Comparison of ENCODE assay signal across 18 cellular contexts in the genomic region with DNA sequence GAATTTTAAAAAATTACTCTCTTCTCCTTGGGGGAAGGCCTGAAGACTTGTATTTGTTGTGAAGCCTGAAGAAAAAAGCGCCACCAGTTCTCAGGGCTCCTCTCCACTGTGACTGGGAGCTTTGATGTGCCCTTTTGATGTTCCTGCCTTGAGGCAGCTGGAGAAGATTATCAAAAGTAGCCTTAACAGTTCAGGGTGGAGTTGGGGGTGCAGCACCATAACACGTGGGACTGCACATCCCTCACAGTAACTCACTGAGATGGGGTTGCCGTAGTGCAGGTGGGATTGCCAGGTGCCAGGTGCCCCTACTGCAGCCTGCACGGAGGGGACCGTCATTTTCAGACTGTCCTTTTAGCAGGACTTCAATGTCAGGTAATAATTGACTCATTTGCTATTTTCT.
DNase-seq lines count a peak whose midpoint lies in the region; TF ChIP-seq lines count a peak whose summit lies in the region.
"Had no signal": no experiment of that assay in that cellular context is flagged by ENCODE, and none has a peak within 500 bp of the region (broad histone marks: within the 10 kb centered on the region; RNA-seq: fewer than 3 reads in every experiment).

No MANE protein-coding gene starts in this region.

- no peak overlapping the region for H3K4me3 ChIP-seq in Jurkat, Clone E6-1 (ENCODE audit: low read length)
- no peak overlapping the region for H3K4me3 ChIP-seq in vagina
- H3K4me3 ChIP-seq: GM23248 had no signal

- H3K27me3 Mint-ChIP-seq in osteocyte (ENCODE audit: unreplicated experiment) = no peaks in the 10 kb centered on the region
- H3K27me3 Mint-ChIP-seq: CD4-positive, alpha-beta memory T cell had no signal

- no peak for TF ChIP-seq POLR2A in vagina (IDR thresholded peaks at IDR 0.05)

- H3K4me3 Mint-ChIP-seq in osteocyte (ENCODE audit: unreplicated experiment) = no peak overlapping the region
- H3K4me3 Mint-ChIP-seq: B cell; CD4-positive, alpha-beta memory T cell; IgD-negative memory B cell had no signal

- no peaks in the 10 kb centered on the region for H3K27me3 ChIP-seq in vagina

- no peak overlapping the region for H3K27ac ChIP-seq in vagina
- H3K27ac ChIP-seq: 22Rv1, GM23248 had no signal

- peak; percentile 40 for DNase-seq in NCI-H1105 treated with DMSO at 0.1 percent for 48 hours (lab: John Stamatoyannopoulos, UW)
- no peak for DNase-seq in NCI-H1105 (lab: John Stamatoyannopoulos, UW)
- DNase-seq in Jurkat, Clone E6-1 (ENCODE audit: low read depth, low spot score) = peak; percentile 10
- peak; percentile 2 for DNase-seq in iPS DF 19.7 (ENCODE audit: low read depth, low spot score)
- no peak for DNase-seq in osteocyte (ENCODE audit: extremely low spot score, unreplicated experiment)
- DNase-seq in vagina (ENCODE audit: extremely low spot score in 2 of 2) = no peak
- no peak for DNase-seq in amygdala (lab: John Stamatoyannopoulos, UW)
- no peak for DNase-seq in GM10266 (ENCODE audit: extremely low spot score)
- DNase-seq: CD4-positive, alpha-beta memory T cell; DMS79 treated with DMSO at 0.1 percent for 48 hours; GDM1; GM23248; NCI-H2029 treated with DMSO at 0.1 percent for 48 hours; NCI-H510A; SIG-M5 had no signal

- no peaks in the 10 kb centered on the region for H3K9me3 ChIP-seq in vagina

- intact Hi-C loops in vagina (cut with DNase I) = no loop called here

- peaks cover 56% of the 10 kb centered on the region for H3K4me1 Mint-ChIP-seq in osteocyte (ENCODE audit: unreplicated experiment)
- H3K4me1 Mint-ChIP-seq: B cell; CD4-positive, alpha-beta memory T cell had no signal

- no peaks in the 10 kb centered on the region for H3K36me3 ChIP-seq in vagina

- no peaks in the 10 kb centered on the region for H3K36me3 Mint-ChIP-seq in osteocyte (ENCODE audit: unreplicated experiment)
- H3K36me3 Mint-ChIP-seq: CD4-positive, alpha-beta memory T cell; IgD-negative memory B cell had no signal

- peak overlapping the region; percentile 62 for H3K27ac Mint-ChIP-seq in osteocyte (ENCODE audit: unreplicated experiment)
- H3K27ac Mint-ChIP-seq: B cell; CD4-positive, alpha-beta memory T cell; IgD-negative memory B cell had no signal

- H3K9me3 Mint-ChIP-seq in osteocyte (ENCODE audit: unreplicated experiment) = peaks cover 4% of the 10 kb centered on the region
- H3K9me3 Mint-ChIP-seq: IgD-negative memory B cell had no signal

- TF ChIP-seq CTCF in osteocyte (IDR thresholded peaks at IDR 0.05) (no peak), vagina (IDR thresholded peaks at IDR 0.05) (no peak), GM10266 (IDR thresholded peaks at IDR 0.05; ENCODE audit: control insufficient read depth, insufficient read depth, low read depth, missing control alignments) (no peak)

- H3K4me1 ChIP-seq in vagina = no peaks in the 10 kb centered on the region

Comparison
In these comparisons a context has a peak if more than half of its experiments do, and no peak if none do; other contexts are left out.
1. DNase-seq: peak in NCI-H1105 treated with DMSO at 0.1 percent for 48 hours (single experiment), Jurkat, Clone E6-1 (single experiment) and iPS DF 19.7 (single experiment); none in NCI-H1105 (single experiment), osteocyte (single experiment), vagina (0 of 2), amygdala (0 of 56) and GM10266 (single experiment).